8 cellular contexts compared by ENCODE assay signal in the genomic region with DNA sequence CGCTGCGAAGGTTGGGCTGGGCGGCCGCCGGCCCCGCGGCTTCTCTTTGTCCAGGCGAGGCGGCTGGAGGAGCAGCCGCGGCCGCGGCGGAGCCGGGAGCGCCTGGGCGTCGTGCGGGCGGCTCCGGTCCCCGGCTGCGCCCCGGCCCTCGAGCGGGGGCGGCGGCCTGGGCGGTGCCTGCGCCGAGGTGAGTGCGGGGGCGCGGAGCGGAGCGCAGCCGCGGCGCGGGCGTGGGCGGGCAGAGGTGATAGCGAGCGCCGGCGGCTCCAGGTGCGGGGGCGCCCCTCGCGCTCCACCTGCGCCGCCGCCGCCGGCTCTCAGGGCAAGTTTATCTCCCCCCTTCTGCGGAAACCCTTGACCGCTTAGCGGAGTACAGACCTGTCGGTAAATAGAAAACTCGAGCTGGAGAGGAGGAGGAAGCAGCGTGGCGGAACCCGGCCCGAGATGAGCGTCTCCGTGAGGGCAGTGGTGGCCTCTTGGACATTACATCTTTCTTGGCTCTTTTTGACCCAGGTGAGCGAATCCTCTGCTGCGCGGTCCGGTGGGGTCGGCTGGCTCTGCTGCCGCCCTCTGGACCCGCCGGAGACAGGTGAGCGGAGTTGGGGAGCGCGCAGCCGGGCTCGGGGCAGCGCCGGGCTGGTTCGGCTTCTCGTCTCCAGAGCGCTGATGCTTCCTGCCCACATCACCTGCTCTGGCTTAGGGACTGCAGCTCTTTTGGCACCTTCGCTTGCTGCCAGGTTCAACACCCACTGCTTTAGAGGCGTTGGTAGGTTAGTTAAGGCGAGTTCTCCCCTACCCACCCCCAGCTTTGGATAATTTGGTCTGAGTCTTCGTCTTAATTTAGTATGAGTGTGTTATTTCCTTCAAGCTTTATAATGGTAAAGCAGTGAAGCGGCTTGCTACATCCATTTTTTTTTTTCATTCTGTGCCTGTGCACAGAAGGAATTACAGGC. TPM values are rescaled to one million over a fixed set of nuclear protein-coding genes. Genes with fewer than 3 reads are reported as not detected.
DNase-seq lines count a peak whose midpoint lies in the region; ATAC-seq and TF ChIP-seq lines count a peak whose summit lies in the region.

A gene (plus strand): TSS at position 241 of the 953 bp plus-strand sequence.

- in situ Hi-C loops in GM13977 (cut with MboI; ENCODE audit: low pct_unique_long_range_greater_than_20kb, low sequenced_read_pairs, unreplicated experiment), result loop anchor here (25.0 kb wide), 1 partner anchor 542 kb away; no protein-coding TSS in a partner anchor

- TF ChIP-seq POLR2A in GM18505 (IDR thresholded peaks at IDR 0.05; ENCODE audit: borderline replicate concordance, extremely low read depth, insufficient read depth, insufficient read length), result no peak

- peak; percentile 58 for DNase-seq in activated CD8-positive, alpha-beta memory T cell treated with anti-CD3 and anti-CD28 coated beads for 24 hours
- DNase-seq in foreskin fibroblast (peak in 1 of 2 donors; percentile 27), omental fat pad (ENCODE audit: low spot score) (no peak), GM13977 (ENCODE audit: low spot score) (no peak), SHP77 treated with DMSO at 0.1 percent for 48 hours (lab: John Stamatoyannopoulos, UW) (no peak)

- TF ChIP-seq CTCF in foreskin fibroblast (IDR thresholded peaks at IDR 0.05; ENCODE audit: low read depth, low read length) (no peak), omental fat pad (IDR thresholded peaks at IDR 0.05) (no peak), GM13977 (IDR thresholded peaks at IDR 0.05; ENCODE audit: extremely low read depth, insufficient read depth, missing control alignments) (no peak)

- ATAC-seq in GM18505 (IDR thresholded peaks at IDR 0.05; ENCODE audit: unreplicated experiment) (peak; percentile 47), HG03280 (IDR thresholded peaks at IDR 0.05; ENCODE audit: unreplicated experiment) (peak; percentile 49), omental fat pad (ENCODE audit: low FRiP score) (peak; percentile 67), HG03159 (IDR thresholded peaks at IDR 0.05; ENCODE audit: unreplicated experiment) (no peak)

- H3K4me3 ChIP-seq in foreskin fibroblast (ENCODE audit: low read depth in 1 of 2, low read length in 2 of 2), result peak within 1 kb of the TSS; percentile 14 to 37

RNA-seq across cellular contexts. Expression of the gene that starts here (rescaled TPM):
- total RNA-seq in omental fat pad, result 1 to 10 TPM in 1 of 4 donors, under 1 TPM in 2, not detected in 1; 0.44 to 1.1 (median 0.48) TPM
